ENCODE assay signal across 1 cellular context in genomic region chr12:14960548-14961465, GRCh38.
TF ChIP-seq lines count a peak whose summit lies in the region.

No MANE protein-coding gene starts in this region.

TF ChIP-seq in HCT116, 20 proteins besides CTCF, POLR2A, EP300 and RAD21 (continued from another document):
- TF ChIP-seq REST (IDR thresholded peaks at IDR 0.05; ENCODE audit: low read depth), result no peak
- no peak for TF ChIP-seq SRF (IDR thresholded peaks at IDR 0.05; ENCODE audit: low read depth)
- TF ChIP-seq ZNF274 (IDR thresholded peaks at IDR 0.05; ENCODE audit: low read depth, low read length), result no peak
- TF ChIP-seq SP1 (IDR thresholded peaks at IDR 0.05; ENCODE audit: low read depth), result no peak
- no peak for TF ChIP-seq EGR1 (IDR thresholded peaks at IDR 0.05; ENCODE audit: low read depth)
- TF ChIP-seq MAX (IDR thresholded peaks at IDR 0.05), result no peak
- no peak for TF ChIP-seq CEBPB (IDR thresholded peaks at IDR 0.05; ENCODE audit: low read depth)
- TF ChIP-seq ZFX (IDR thresholded peaks at IDR 0.05), result no peak
- TF ChIP-seq YY1 (IDR thresholded peaks at IDR 0.05; ENCODE audit: extremely low read depth, insufficient replicate concordance, low read depth, low read length), result no peak
- no peak for TF ChIP-seq SIN3A (IDR thresholded peaks at IDR 0.05; ENCODE audit: low read depth)
